ENCODE assay signal across 7 cellular contexts in genomic region chr2:11466307-11467125, GRCh38. TPM values are rescaled to one million over a fixed set of nuclear protein-coding genes. Genes with fewer than 3 reads are reported as not detected.
DNase-seq lines count a peak whose midpoint lies in the region; ATAC-seq and TF ChIP-seq lines count a peak whose summit lies in the region.

No MANE protein-coding gene starts in this region.

- H3K27me3 Mint-ChIP-seq in activated B cell treated with CpG ODN at 0.5 μM for 24 hours = no peaks in the 10 kb centered on the region

- H3K4me3 Mint-ChIP-seq in activated B cell treated with CpG ODN at 0.5 μM for 24 hours = peak overlapping the region; percentile 98

- DNase-seq in activated B cell treated with CpG ODN at 0.5 μM for 24 hours (no peak), Right ventricle myocardium superior (no peak), skeletal muscle cell (ENCODE audit: low read depth) (no peak), D341Med (ENCODE audit: low spot score) (no peak), SK-N-DZ (ENCODE audit: low spot score) (no peak)

- H3K9me3 Mint-ChIP-seq in activated B cell treated with CpG ODN at 0.5 μM for 24 hours = no peaks in the 10 kb centered on the region

- CTCF ChIA-PET in activated B cell treated with CpG ODN at 0.5 μM for 24 hours (lab: Charles Lee) = interaction anchor here (1.0 to 1.5 kb wide), 5 partner anchors 10 to 333 kb away, joined by 3 to 4 read pairs (median 4); a partner anchor contains a TSS

- H3K4me1 Mint-ChIP-seq in activated B cell treated with CpG ODN at 0.5 μM for 24 hours = peaks cover 31% of the 10 kb centered on the region

- TF ChIP-seq CTCF in activated B cell treated with CpG ODN at 0.5 μM for 24 hours (IDR thresholded peaks at IDR 0.05) = no peak

- ATAC-seq in GM19351 (IDR thresholded peaks at IDR 0.05; ENCODE audit: unreplicated experiment) (peak; percentile 15), HG03045 (IDR thresholded peaks at IDR 0.05; ENCODE audit: unreplicated experiment) (peak; percentile 29), activated B cell treated with CpG ODN at 0.5 μM for 24 hours (ENCODE audit: low read depth) (no peak), Right ventricle myocardium superior (ENCODE audit: poor library complexity) (peak; percentile 31)

- peaks cover 14% of the 10 kb centered on the region for H3K36me3 Mint-ChIP-seq in activated B cell treated with CpG ODN at 0.5 μM for 24 hours (ENCODE audit: low read depth)

- POLR2A ChIA-PET in activated B cell treated with CpG ODN at 0.5 μM for 24 hours (lab: Charles Lee) = interaction anchor here (1.1 to 2.3 kb wide), 3 partner anchors 287 to 333 kb away, joined by 3 to 13 read pairs (median 4); partner anchors contain the start of gene SLC66A3

- peak overlapping the region; percentile 61 for H3K4me3 ChIP-seq in skeletal muscle cell (ENCODE audit: low read depth, low read length)

- peak overlapping the region; percentile 89 for H3K27ac Mint-ChIP-seq in activated B cell treated with CpG ODN at 0.5 μM for 24 hours

- intact Hi-C loops in activated B cell treated with CpG ODN at 0.5 μM for 24 hours (cut with micrococcal nuclease) = loop anchor here (1.0 to 10.0 kb wide), 6 partner anchors 221 to 1251 kb away; partner anchors contain the start of genes PDIA6 and TRIB2
- intact Hi-C loops in Right ventricle myocardium superior (cut with DNase I) = no loop called here

RNA-seq across cellular contexts. Expression of gene E2F6, which starts 0.6 kb away (rescaled TPM):
- total RNA-seq in activated B cell treated with CpG ODN at 0.5 μM for 24 hours (11.8 and 12.4 TPM in 2 replicates), Right ventricle myocardium superior (12.2 TPM)
- 32.3 and 34.7 TPM in 2 replicates for polyA plus RNA-seq in SK-N-DZ (2014; cell fraction: cytosol; rRNA removed)
- 25.5 and 29.6 TPM in 2 replicates for polyA plus RNA-seq in SK-N-DZ (2014; cell fraction: nucleus; rRNA removed)
